16 cellular contexts compared by ENCODE assay signal in the genomic region with DNA sequence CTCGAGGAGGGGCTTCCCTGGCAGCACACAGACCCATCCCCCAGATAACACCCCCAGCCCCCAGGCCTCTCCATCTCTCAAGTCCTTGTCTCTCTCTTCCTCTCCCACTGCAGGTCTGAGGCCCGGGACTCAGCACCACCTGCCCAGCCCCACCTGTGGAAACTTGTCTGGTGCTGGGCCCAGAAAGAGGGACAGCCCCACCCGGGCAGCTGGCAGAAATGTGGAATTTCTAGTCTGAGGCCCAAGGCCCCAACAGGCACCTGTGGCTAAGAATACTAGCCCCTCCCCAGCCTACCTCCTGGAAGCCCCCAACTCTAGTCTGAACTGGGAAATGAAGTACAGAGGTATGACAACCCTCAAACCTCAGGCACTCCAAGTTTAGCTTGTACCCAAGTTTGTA. TPM values are rescaled to one million over a fixed set of nuclear protein-coding genes. Genes with fewer than 3 reads are reported as not detected.
A peak's percentile ranks its signal among the peaks of the same experiment; 100 is the strongest.
DNase-seq lines count a peak whose midpoint lies in the region; ATAC-seq and TF ChIP-seq lines count a peak whose summit lies in the region.
"Had no signal": no experiment of that assay in that cellular context is flagged by ENCODE, and none has a peak within 500 bp of the region (broad histone marks: within the 10 kb centered on the region; RNA-seq: fewer than 3 reads in every experiment).

No MANE protein-coding gene starts in this region.

- peak overlapping the region; percentile 80; the same call in 1 of the 2 replicates for H2BK20ac ChIP-seq in IMR-90 (ENCODE audit: low read depth, low read length)

- H3K4me3 ChIP-seq in IMR-90 (ENCODE audit: insufficient read depth, low read depth, low read length): no peak overlapping the region
- H3K4me3 ChIP-seq: BLaER1 treated with 17β-estradiol and CSF1 and Interleukin-3, amounts not matched to agents 10 nM and 100 nM; neural progenitor cell had no signal

- ATAC-seq in IMR-90 (ENCODE audit: low read depth): no peak
- ATAC-seq: right cardiac atrium, Right ventricle myocardium inferior, WTC11 had no signal

- H2BK120ac ChIP-seq in IMR-90 (ENCODE audit: low read depth, low read length): peak overlapping the region; percentile 89; the same call in 1 of the 2 replicates

- peaks cover 16% of the 10 kb centered on the region for H3K9me1 ChIP-seq in IMR-90 (ENCODE audit: insufficient read depth, low read length)

- CTCF ChIA-PET in IMR-90 (lab: Yijun Ruan, JAX): interaction anchor here (0.8 to 1.1 kb wide), 2 partner anchors 12 to 29 kb away, joined by 3 read pairs; no protein-coding TSS in a partner anchor

- H3K27ac Mint-ChIP-seq in chondrocyte (ENCODE audit: unreplicated experiment): peak overlapping the region; percentile 65
- H3K27ac Mint-ChIP-seq in mesothelial cell of epicardium: peak overlapping the region; percentile 75
- H3K27ac Mint-ChIP-seq: activated T-helper 2 cell treated with anti-CD3 and anti-CD28 coated beads, Interferon-gamma antibody, Interleukin-2, Interleukin-4, amounts not matched to agents 10 μg/mL and 5 μg/mL and 100 μg/mL, durations not matched to agents 14 hours and 24 hours and 36 hours; memory B cell; neural progenitor cell; WTC11 had no signal

- H2AK5ac ChIP-seq in IMR-90 (ENCODE audit: low read depth, low read length): 0 out of 2 replicates have a peak overlapping the region, but pooled peaks have one; percentile 23

- peak overlapping the region; percentile 32 to 96; a peak in 3 of 4 replicates for H4K8ac ChIP-seq in IMR-90 (ENCODE audit: low read depth in 2 of 2, low read length in 2 of 2)

- POLR2A ChIA-PET in IMR-90 (lab: Charles Lee; ENCODE audit: unreplicated experiment): no interaction called here

- no peak overlapping the region for H3K4me2 ChIP-seq in IMR-90 (ENCODE audit: low read depth, low read length)
- H3K4me2 ChIP-seq: neural progenitor cell had no signal

- H3K4me3 Mint-ChIP-seq in chondrocyte (ENCODE audit: unreplicated experiment) (no peak overlapping the region), mesothelial cell of epicardium (no peak overlapping the region)
- H3K4me3 Mint-ChIP-seq: memory B cell, neural progenitor cell, WTC11 had no signal

- no peak overlapping the region for H2BK5ac ChIP-seq in IMR-90 (ENCODE audit: low read depth, low read length, poor library complexity, severe bottlenecking)

- H3K4me1 Mint-ChIP-seq in chondrocyte (ENCODE audit: low read depth) (peaks cover 26% of the 10 kb centered on the region), mesothelial cell of epicardium (peaks cover 29% of the 10 kb centered on the region)

- 0 out of 3 replicates have a peak overlapping the region, but pooled peaks have one; percentile 33 for H2BK15ac ChIP-seq in IMR-90 (ENCODE audit: low read depth, low read length)

- peaks cover 10% of the 10 kb centered on the region for H3K4me1 ChIP-seq in IMR-90 (ENCODE audit: control insufficient read depth, insufficient read depth, low read length)

- H2AK9ac ChIP-seq in IMR-90 (replicated peaks; ENCODE audit: low read depth, low read length, poor library complexity): peak overlapping the region; percentile 86

- no peaks in the 10 kb centered on the region for H3K79me1 ChIP-seq in IMR-90 (ENCODE audit: low read depth in 1 of 2, low read length in 2 of 2)

- H4K20me1 ChIP-seq in IMR-90 (ENCODE audit: insufficient read depth, low read length): no peaks in the 10 kb centered on the region
- H4K20me1 ChIP-seq: BLaER1 treated with 17β-estradiol and CSF1 and Interleukin-3, amounts not matched to agents 10 nM and 100 nM had no signal

- no peaks in the 10 kb centered on the region for H3K27me3 ChIP-seq in IMR-90 (ENCODE audit: control insufficient read depth, insufficient read depth, low read length)
- H3K27me3 ChIP-seq: BLaER1 treated with 17β-estradiol and CSF1 and Interleukin-3, amounts not matched to agents 10 nM and 100 nM; neural progenitor cell had no signal

- H3K36me3 Mint-ChIP-seq in chondrocyte (ENCODE audit: low read depth): no peaks in the 10 kb centered on the region
- no peaks in the 10 kb centered on the region for H3K36me3 Mint-ChIP-seq in mesothelial cell of epicardium
- H3K36me3 Mint-ChIP-seq: memory B cell, neural progenitor cell, WTC11 had no signal

- WGBS in IMR-90 (ENCODE audit: extremely low coverage in 2 of 2, insufficient read length in 1 of 2), 2 experiments: 50% methylated on average over 1 of the region's 3 CpGs; no CpG with 5 or more reads in 1 of the 2 experiments

- dilution Hi-C loops in IMR-90 (cut with HindIII; ENCODE audit: low sequenced_read_pairs, unreplicated experiment): no loop called here

- H3K9me3 Mint-ChIP-seq in chondrocyte (ENCODE audit: low read depth) (no peaks in the 10 kb centered on the region), mesothelial cell of epicardium (no peaks in the 10 kb centered on the region)
- H3K9me3 Mint-ChIP-seq: activated T-helper 2 cell treated with anti-CD3 and anti-CD28 coated beads, Interferon-gamma antibody, Interleukin-2, Interleukin-4, amounts not matched to agents 10 μg/mL and 5 μg/mL and 100 μg/mL, durations not matched to agents 14 hours and 24 hours and 36 hours; memory B cell; neural progenitor cell; WTC11 had no signal

- TF ChIP-seq CTCF in IMR-90 (conservative IDR thresholded peaks at IDR 0.05; ENCODE audit: low read depth, low read length): no peak
- no peak for TF ChIP-seq CTCF in chondrocyte (IDR thresholded peaks at IDR 0.05)
- no peak for TF ChIP-seq CTCF in mesothelial cell of epicardium (IDR thresholded peaks at IDR 0.05; ENCODE audit: unreplicated experiment)

- intact Hi-C loops in IMR-90 (cut with micrococcal nuclease): no loop called here

- in situ Hi-C loops in IMR-90 (cut with MboI; ENCODE audit: low sequenced_read_pairs): no loop called here

- H3K56ac ChIP-seq in IMR-90 (ENCODE audit: extremely low read depth, insufficient read depth, low read length): no peak overlapping the region

- H3K9ac ChIP-seq in IMR-90 (ENCODE audit: low read depth, low read length): no peak overlapping the region
- H3K9ac ChIP-seq: neural progenitor cell had no signal

- BruUV-seq in IMR-90 (replicated peaks; lab: Mats Ljungman, UMichigan): no TSS peak

- H3K36me3 ChIP-seq in IMR-90 (ENCODE audit: control insufficient read depth, insufficient read depth, low read length): no peaks in the 10 kb centered on the region
- H3K36me3 ChIP-seq: BLaER1 treated with 17β-estradiol and CSF1 and Interleukin-3, amounts not matched to agents 10 nM and 100 nM; neural progenitor cell had no signal

- H2AFZ ChIP-seq in IMR-90 (replicated peaks; ENCODE audit: low read length, poor library complexity): peak overlapping the region; percentile 96
- H2AFZ ChIP-seq: neural progenitor cell had no signal

- no peak overlapping the region; the same call in 1 of the 2 replicates for H4K5ac ChIP-seq in IMR-90 (ENCODE audit: low read depth, low read length)

- peak overlapping the region; percentile 80; the same call in 1 of the 2 replicates for H4K91ac ChIP-seq in IMR-90 (ENCODE audit: insufficient read depth, low read depth, low read length)

- no peak for TF ChIP-seq RAD21 in IMR-90 (IDR thresholded peaks at IDR 0.05; ENCODE audit: low read length)

- H3K27ac ChIP-seq in IMR-90 (ENCODE audit: insufficient read depth, low read length): no peak overlapping the region
- H3K27ac ChIP-seq: neural progenitor cell had no signal

- peak overlapping the region; percentile 87; the same call in 1 of the 2 replicates for H3K14ac ChIP-seq in IMR-90 (replicated peaks; ENCODE audit: low read depth, low read length)

- no peak overlapping the region for H3K18ac ChIP-seq in IMR-90 (ENCODE audit: low read depth, low read length)

- DNase-seq in IMR-90: no peak
- DNase-seq in chondrocyte (ENCODE audit: low spot score): peak; percentile 44
- DNase-seq in mesothelial cell of epicardium (ENCODE audit: low spot score in 2 of 2, unreplicated experiment in 2 of 2): no peak
- DNase-seq in ureter (ENCODE audit: low spot score): peak; percentile 83
- no peak for DNase-seq in SIG-M5 treated with dmso at 0.1 percent for 504 hours (lab: John Stamatoyannopoulos, UW; ENCODE audit: unreplicated experiment)
- DNase-seq in amniotic stem cell (lab: John Stamatoyannopoulos, UW): no peak
- DNase-seq in HuH-7 (ENCODE audit: low spot score): no peak
- DNase-seq: NK-92 treated with Interleukin-12 subunit alpha and Interleukin-12 subunit beta, amount 100 ng/mL, for 24 hours; right cardiac atrium had no signal

- H3K23ac ChIP-seq in IMR-90 (ENCODE audit: low read depth, low read length): no peak overlapping the region

- peak overlapping the region; percentile 18; the same call in 1 of the 2 replicates for H3K4ac ChIP-seq in IMR-90 (ENCODE audit: low read depth, low read length)

- H3K9me3 ChIP-seq in IMR-90 (ENCODE audit: control insufficient read depth, insufficient read depth, low read length): no peaks in the 10 kb centered on the region
- H3K9me3 ChIP-seq: BLaER1 treated with 17β-estradiol and CSF1 and Interleukin-3, amounts not matched to agents 10 nM and 100 nM had no signal

- no peak for TF ChIP-seq POLR2A in IMR-90 (IDR thresholded peaks at IDR 0.05; ENCODE audit: low read depth, low read length)

- H3K27me3 Mint-ChIP-seq in chondrocyte (ENCODE audit: low read depth): no peaks in the 10 kb centered on the region
- no peaks in the 10 kb centered on the region for H3K27me3 Mint-ChIP-seq in mesothelial cell of epicardium (ENCODE audit: low read depth)

TF ChIP-seq in IMR-90, 13 proteins besides CTCF, POLR2A, EP300 and RAD21:
- TF ChIP-seq SMC3 (IDR thresholded peaks at IDR 0.05; ENCODE audit: low read depth, low read length) (no peak), USF2 (IDR thresholded peaks at IDR 0.05; ENCODE audit: low read depth, low read length) (no peak), MAFK (IDR thresholded peaks at IDR 0.05; ENCODE audit: low read depth, low read length) (no peak)

RNA-seq across cellular contexts. Expression of gene TTC39A, which starts 15.4 kb away (rescaled TPM):
- total RNA-seq in IMR-90 (2012; rRNA removed): 0.28 and 0.72 TPM in 2 replicates
- 0.62 and 0.79 TPM in 2 replicates for polyA plus RNA-seq in IMR-90 (2012; rRNA removed)
- polyA plus RNA-seq in IMR-90 (2012; cell fraction: cytosol; rRNA removed): 0.08 and 0.42 TPM in 2 replicates
- 0.40 and 0.60 TPM in 2 replicates for polyA plus RNA-seq in IMR-90 (2012; cell fraction: nucleus; rRNA removed; ENCODE audit: low replicate concordance)
- total RNA-seq in chondrocyte: 1.4 to 4.0 TPM (median 2.3 TPM) in 3 replicates
- 8.0 to 10.1 TPM (median 8.4 TPM) in 3 replicates for total RNA-seq in mesothelial cell of epicardium
- total RNA-seq in ureter: 36.3 TPM
- total RNA-seq: T-helper 1 cell treated with Interleukin-12 subunit alpha and Interleukin-12 subunit beta and Interleukin-4 antibody, amounts not matched to agents 30 ng/mL and 1 ng/mL, for 36 hours had no signal

Comparison
In these comparisons a context has a peak if more than half of its experiments do, and no peak if none do; other contexts are left out.
1. DNase-seq: peak in chondrocyte (single experiment) and ureter (single experiment); none in IMR-90 (single experiment), mesothelial cell of epicardium (0 of 2), SIG-M5 treated with dmso at 0.1 percent for 504 hours (single experiment), amniotic stem cell (single experiment) and HuH-7 (single experiment).